In the genomic region with DNA sequence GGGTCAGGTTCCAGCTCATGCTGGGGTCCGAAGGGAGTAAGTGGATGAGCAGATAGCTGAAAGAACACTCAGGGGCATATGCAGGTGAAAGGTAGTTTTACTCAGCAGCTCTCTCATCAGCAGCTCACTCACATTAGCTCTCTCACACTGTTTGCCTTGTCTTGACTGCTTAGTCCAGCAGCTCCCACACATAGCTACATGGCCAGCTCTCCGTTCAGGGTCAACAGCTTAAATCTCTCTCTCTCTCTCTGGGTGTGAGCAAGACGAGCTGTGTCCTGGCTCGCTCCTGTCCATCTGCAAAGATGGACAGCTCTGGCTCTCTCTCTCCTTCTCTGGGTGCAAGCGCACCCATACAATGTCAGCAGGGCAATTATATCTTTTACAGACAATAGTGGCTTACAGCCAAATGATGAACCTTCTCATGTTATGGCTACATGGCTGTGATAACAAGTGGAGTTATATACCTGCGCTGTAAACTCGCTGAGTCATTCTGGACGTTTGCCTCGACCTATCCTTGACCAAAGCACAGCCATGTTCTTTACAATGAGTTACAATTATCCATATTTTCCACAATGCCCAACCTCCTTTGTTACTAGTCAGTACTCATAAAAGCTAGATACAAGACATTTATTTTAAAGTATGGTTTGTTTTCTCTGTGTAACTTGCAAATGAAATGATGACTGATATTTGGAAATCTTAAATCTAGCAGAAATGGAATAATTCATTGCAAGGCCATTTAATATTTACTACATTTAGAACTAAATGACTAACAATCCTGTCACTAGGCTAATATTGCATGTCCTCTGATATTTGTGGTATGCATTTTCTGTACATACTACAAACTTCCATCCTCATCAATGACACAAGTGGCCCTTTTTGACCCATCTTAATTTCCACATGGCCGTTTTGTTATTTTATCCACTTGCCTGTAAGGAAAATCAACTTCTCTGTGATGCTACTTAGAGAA, we compare ENCODE assay signal across 23 cellular contexts. TPM values are rescaled to one million over a fixed set of nuclear protein-coding genes. Genes with fewer than 3 reads are reported as not detected.
DNase-seq lines count a peak whose midpoint lies in the region; ATAC-seq and TF ChIP-seq lines count a peak whose summit lies in the region.
"Had no signal": no experiment of that assay in that cellular context is flagged by ENCODE, and none has a peak within 500 bp of the region (broad histone marks: within the 10 kb centered on the region; RNA-seq: fewer than 3 reads in every experiment).

No MANE protein-coding gene starts in this region.

- H3K9me3 ChIP-seq in testis: no peaks in the 10 kb centered on the region
- H3K9me3 ChIP-seq: pancreas had no signal

- no peak for ATAC-seq in activated CD8-positive, alpha-beta T cell treated with anti-CD3 and anti-CD28 coated beads for 36 hours
- ATAC-seq in activated CD8-positive, alpha-beta T cell treated with anti-CD3 and anti-CD28 coated beads, Interleukin-2, amount 10 ng/mL, durations not matched to agents 7 days and 5 days: no peak
- ATAC-seq in WTC11 (no peak), HG02588 (IDR thresholded peaks at IDR 0.05; ENCODE audit: unreplicated experiment) (no peak), GM21390 (IDR thresholded peaks at IDR 0.05; ENCODE audit: unreplicated experiment) (no peak)
- ATAC-seq: gastrocnemius medialis, natural killer cell, SK-N-SH treated with all-trans-retinoic acid at 6 μM for 48 hours had no signal

- CTCF ChIA-PET in activated CD8-positive, alpha-beta T cell treated with anti-CD3 and anti-CD28 coated beads for 36 hours (lab: Charles Lee): interaction anchor here (2.6 kb wide), 1 partner anchor 10 kb away, joined by 11 read pairs; the partner anchor contains the start of gene PAPSS1
- CTCF ChIA-PET in activated CD8-positive, alpha-beta T cell treated with anti-CD3 and anti-CD28 coated beads, Interleukin-2, amount 10 ng/mL, durations not matched to agents 7 days and 5 days (lab: Charles Lee): no interaction called here
- CTCF ChIA-PET in WTC11 (lab: Charles Lee): no interaction called here

- no peaks in the 10 kb centered on the region for H3K36me3 ChIP-seq in testis (ENCODE audit: low read depth, missing control alignments)
- H3K36me3 ChIP-seq: gastrocnemius medialis, pancreas, upper lobe of left lung had no signal

- POLR2A ChIA-PET in activated CD8-positive, alpha-beta T cell treated with anti-CD3 and anti-CD28 coated beads for 36 hours (lab: Charles Lee): no interaction called here
- POLR2A ChIA-PET in activated CD8-positive, alpha-beta T cell treated with anti-CD3 and anti-CD28 coated beads, Interleukin-2, amount 10 ng/mL, durations not matched to agents 7 days and 5 days (lab: Charles Lee): no interaction called here
- POLR2A ChIA-PET in WTC11 (lab: Charles Lee): interaction anchor here (1.0 kb wide), 1 partner anchor 10 kb away, joined by 3 read pairs; the partner anchor contains the start of gene PAPSS1

- no peak overlapping the region for H3K4me3 Mint-ChIP-seq in activated CD8-positive, alpha-beta T cell treated with anti-CD3 and anti-CD28 coated beads for 36 hours
- no peak overlapping the region for H3K4me3 Mint-ChIP-seq in activated CD8-positive, alpha-beta T cell treated with anti-CD3 and anti-CD28 coated beads, Interleukin-2, amount 10 ng/mL, durations not matched to agents 7 days and 5 days
- H3K4me3 Mint-ChIP-seq in WTC11: no peak overlapping the region
- H3K4me3 Mint-ChIP-seq: activated naive CD8-positive, alpha-beta T cell treated with anti-CD3 and anti-CD28 coated beads, Interleukin-2, amount 10 ng/mL, durations not matched to agents 7 days and 5 days; natural killer cell had no signal

- DNase-seq in activated CD8-positive, alpha-beta T cell treated with anti-CD3 and anti-CD28 coated beads for 36 hours: no peak
- no peak for DNase-seq in activated CD8-positive, alpha-beta T cell treated with anti-CD3 and anti-CD28 coated beads, Interleukin-2, amount 10 ng/mL, durations not matched to agents 7 days and 5 days
- DNase-seq in WTC11 (ENCODE audit: low spot score) (no peak), epithelial cell of prostate (ENCODE audit: low read depth, low spot score) (no peak), testis (peak; percentile 74)
- DNase-seq in stimulated activated naive CD4-positive, alpha-beta T cell treated with Interleukin-2 at 50 U/mL for 16 hours (lab: John Stamatoyannopoulos, UW): no peak
- DNase-seq: 8988T; activated CD4-positive, alpha-beta T cell treated with anti-CD3 and anti-CD28 coated beads, Interleukin-2, amount 50 U/mL, for 1 hour; activated naive CD8-positive, alpha-beta T cell treated with anti-CD3 and anti-CD28 coated beads, Interleukin-2, amount 10 ng/mL, durations not matched to agents 7 days and 5 days; body of pancreas; DMS53; gastrocnemius medialis; hypothalamus; MM.1S; natural killer cell; NCI-H1417 treated with DMSO at 0.1 percent for 48 hours; pancreas; stimulated activated CD4-positive, alpha-beta T cell treated with anti-CD3 and anti-CD28 coated beads, Interleukin-4, amount 100 ng/mL, for 4 hours; T-helper 2 cell; upper lobe of left lung had no signal

- no peak overlapping the region for H3K4me3 ChIP-seq in testis
- H3K4me3 ChIP-seq: body of pancreas, gastrocnemius medialis, pancreas, upper lobe of left lung had no signal

- no peaks in the 10 kb centered on the region for H3K27me3 ChIP-seq in testis
- H3K27me3 ChIP-seq: body of pancreas, gastrocnemius medialis, pancreas, upper lobe of left lung had no signal

- intact Hi-C loops in activated CD8-positive, alpha-beta T cell treated with anti-CD3 and anti-CD28 coated beads for 36 hours (cut with micrococcal nuclease): no loop called here
- intact Hi-C loops in testis (cut with DNase I; ENCODE audit: low total_unique reads): no loop called here

- TF ChIP-seq CTCF in activated CD8-positive, alpha-beta T cell treated with anti-CD3 and anti-CD28 coated beads for 36 hours (IDR thresholded peaks at IDR 0.05): no peak
- TF ChIP-seq CTCF in WTC11 (IDR thresholded peaks at IDR 0.05) (no peak), testis (IDR thresholded peaks at IDR 0.05) (no peak)

- peaks cover 17% of the 10 kb centered on the region for H3K9me3 Mint-ChIP-seq in activated CD8-positive, alpha-beta T cell treated with anti-CD3 and anti-CD28 coated beads for 36 hours
- peaks cover 26% of the 10 kb centered on the region for H3K9me3 Mint-ChIP-seq in activated CD8-positive, alpha-beta T cell treated with anti-CD3 and anti-CD28 coated beads, Interleukin-2, amount 10 ng/mL, durations not matched to agents 7 days and 5 days (ENCODE audit: insufficient read depth)
- peaks cover 20% of the 10 kb centered on the region for H3K9me3 Mint-ChIP-seq in WTC11

- WGBS in testis, 2 donors: 61 to 81% methylated on average over 9 to 10 of the region's 10 CpGs

- no peak for TF ChIP-seq POLR2A in testis (IDR thresholded peaks at IDR 0.05)

- H3K27me3 Mint-ChIP-seq in activated CD8-positive, alpha-beta T cell treated with anti-CD3 and anti-CD28 coated beads for 36 hours: no peaks in the 10 kb centered on the region
- no peaks in the 10 kb centered on the region for H3K27me3 Mint-ChIP-seq in activated CD8-positive, alpha-beta T cell treated with anti-CD3 and anti-CD28 coated beads, Interleukin-2, amount 10 ng/mL, durations not matched to agents 7 days and 5 days (ENCODE audit: low read depth)
- no peaks in the 10 kb centered on the region; the same call in 1 of the 2 replicates for H3K27me3 Mint-ChIP-seq in WTC11 (ENCODE audit: low read depth)
- H3K27me3 Mint-ChIP-seq: activated naive CD8-positive, alpha-beta T cell treated with anti-CD3 and anti-CD28 coated beads, Interleukin-2, amount 10 ng/mL, durations not matched to agents 7 days and 5 days had no signal

- peaks cover 18% of the 10 kb centered on the region for H3K4me1 Mint-ChIP-seq in activated CD8-positive, alpha-beta T cell treated with anti-CD3 and anti-CD28 coated beads for 36 hours (ENCODE audit: low read depth)
- peaks cover 3% of the 10 kb centered on the region for H3K4me1 Mint-ChIP-seq in activated CD8-positive, alpha-beta T cell treated with anti-CD3 and anti-CD28 coated beads, Interleukin-2, amount 10 ng/mL, durations not matched to agents 7 days and 5 days (ENCODE audit: low read depth)
- peaks cover 41% of the 10 kb centered on the region for H3K4me1 Mint-ChIP-seq in WTC11

- peaks cover 22% of the 10 kb centered on the region for H3K36me3 Mint-ChIP-seq in activated CD8-positive, alpha-beta T cell treated with anti-CD3 and anti-CD28 coated beads for 36 hours (ENCODE audit: low read depth)
- peaks cover 15% of the 10 kb centered on the region for H3K36me3 Mint-ChIP-seq in activated CD8-positive, alpha-beta T cell treated with anti-CD3 and anti-CD28 coated beads, Interleukin-2, amount 10 ng/mL, durations not matched to agents 7 days and 5 days (ENCODE audit: low read depth)
- H3K36me3 Mint-ChIP-seq in WTC11: peaks cover 23% of the 10 kb centered on the region

- H3K27ac ChIP-seq in epithelial cell of prostate: peak overlapping the region; percentile 51
- H3K27ac ChIP-seq in testis: peak overlapping the region; percentile 4 to 24
- H3K27ac ChIP-seq: gastrocnemius medialis, pancreas, upper lobe of left lung had no signal

- peaks cover 3% of the 10 kb centered on the region for H3K4me1 ChIP-seq in testis
- H3K4me1 ChIP-seq: gastrocnemius medialis had no signal

- H3K27ac Mint-ChIP-seq in activated CD8-positive, alpha-beta T cell treated with anti-CD3 and anti-CD28 coated beads for 36 hours: peak overlapping the region; percentile 32
- H3K27ac Mint-ChIP-seq in activated CD8-positive, alpha-beta T cell treated with anti-CD3 and anti-CD28 coated beads, Interleukin-2, amount 10 ng/mL, durations not matched to agents 7 days and 5 days: no peak overlapping the region
- H3K27ac Mint-ChIP-seq in WTC11: peak overlapping the region; percentile 39; the same call in 1 of the 2 replicates
- H3K27ac Mint-ChIP-seq: activated naive CD8-positive, alpha-beta T cell treated with anti-CD3 and anti-CD28 coated beads, Interleukin-2, amount 10 ng/mL, durations not matched to agents 7 days and 5 days; natural killer cell had no signal

TF ChIP-seq in WTC11, 78 proteins besides CTCF, POLR2A, EP300 and RAD21 (continues in another document):
- TF ChIP-seq FOXK1 (CRISPR knock-in tag; IDR thresholded peaks at IDR 0.05) (no peak), NFATC4 (CRISPR knock-in tag; IDR thresholded peaks at IDR 0.05) (no peak)

RNA-seq across cellular contexts. Expression of gene PAPSS1, which starts 9.3 kb away (rescaled TPM):
- 10 to 100 TPM; 29.5 to 31.1 TPM for total RNA-seq in activated CD8-positive, alpha-beta T cell treated with anti-CD3 and anti-CD28 coated beads for 36 hours
- total RNA-seq in activated CD8-positive, alpha-beta T cell treated with anti-CD3 and anti-CD28 coated beads, Interleukin-2, amount 10 ng/mL, durations not matched to agents 7 days and 5 days: 10 to 100 TPM; 20.5 to 20.8 TPM
- total RNA-seq in WTC11 (2021) (62.9 to 78.1 TPM (median 74.4 TPM) in 3 replicates), testis (10 to 100 TPM; 32.8 to 42.4 TPM)
- polyA plus RNA-seq in testis (ENCODE audit: insufficient read depth, low read depth, low replicate concordance): 33.6 TPM
